Comparison of ENCODE assay signal across 19 cellular contexts in genomic region chr12:102069707-102070106, GRCh38.
"Had no signal": no experiment of that assay in that cellular context is flagged by ENCODE, and none has a peak within 500 bp of the region (broad histone marks: within the 10 kb centered on the region; RNA-seq: fewer than 3 reads in every experiment).

No MANE protein-coding gene starts in this region.

- H3K4me3 ChIP-seq: heart left ventricle, left lung, psoas muscle, skin epidermis, stomach, thoracic aorta, transverse colon had no signal

- H3K4me1 ChIP-seq: left lung, stomach, transverse colon had no signal

- H3K9me3 ChIP-seq: heart left ventricle, left lung, neutrophil, psoas muscle, stomach, thoracic aorta, transverse colon had no signal

- DNase-seq: cortex of kidney; effector memory CD4-positive, alpha-beta T cell; foreskin melanocyte; heart left ventricle; hippocampal formation; left lung; mesendoderm; naive B cell; psoas muscle; retina; stimulated activated CD4-positive, alpha-beta T cell treated with anti-CD3 and anti-CD28 coated beads, Interleukin-12 subunit alpha, Interleukin-12 subunit beta, amount 100 ng/mL, for 4 hours; stimulated activated naive CD4-positive, alpha-beta T cell; stomach; substantia nigra; transverse colon had no signal

- H3K27ac ChIP-seq: left lung, neutrophil, psoas muscle, stomach, thoracic aorta, transverse colon had no signal

- H3K27me3 ChIP-seq: heart left ventricle, left lung, neutrophil, stomach, transverse colon had no signal

- ATAC-seq: left lung, psoas muscle, sciatic nerve had no signal
